8 cellular contexts compared by ENCODE assay signal in genomic region chr16:54928421-54929089, GRCh38. TPM values are rescaled to one million over a fixed set of nuclear protein-coding genes. Genes with fewer than 3 reads are reported as not detected.
DNase-seq lines count a peak whose midpoint lies in the region; ATAC-seq, FAIRE-seq and TF ChIP-seq lines count a peak whose summit lies in the region.

No MANE protein-coding gene starts in this region.

- peak; percentile 56 for ATAC-seq in GM19397 (IDR thresholded peaks at IDR 0.05; ENCODE audit: unreplicated experiment)
- peak; percentile 38 for ATAC-seq in HG03378 (IDR thresholded peaks at IDR 0.05; ENCODE audit: unreplicated experiment)

- H3K27me3 ChIP-seq in breast epithelium: peaks cover 0 to 3% of the 10 kb centered on the region in 2 donors
- peaks cover 21% of the 10 kb centered on the region for H3K27me3 ChIP-seq in kidney epithelial cell (ENCODE audit: control insufficient read depth, insufficient read depth, low read length)

- intact Hi-C loops in breast epithelium (cut with DNase I; ENCODE audit: low total_unique reads): no loop called here

- no peaks in the 10 kb centered on the region for H3K4me1 ChIP-seq in breast epithelium

- H3K36me3 ChIP-seq in breast epithelium: no peaks in the 10 kb centered on the region
- H3K36me3 ChIP-seq in kidney epithelial cell (ENCODE audit: control insufficient read depth, insufficient read depth, low read length): no peaks in the 10 kb centered on the region

- DNase-seq in DMS53 (lab: John Stamatoyannopoulos, UW): peak; percentile 87
- DNase-seq in RCC 7860 (ENCODE audit: low spot score): peak; percentile 67
- peak; percentile 84 to 92 for DNase-seq in breast epithelium (ENCODE audit: low spot score in 2 of 2)
- DNase-seq in kidney epithelial cell (ENCODE audit: low read depth): no peak
- DNase-seq in stimulated activated naive CD4-positive, alpha-beta T cell treated with Interleukin-2 at 50 U/mL for 16 hours (lab: John Stamatoyannopoulos, UW): peak; percentile 25
- no peak for DNase-seq in mucosa of gallbladder (ENCODE audit: low spot score)

- H3K4me3 ChIP-seq in breast epithelium: peak overlapping the region; percentile 81 to 95 (median 88)
- peak overlapping the region; percentile 70 for H3K4me3 ChIP-seq in kidney epithelial cell (ENCODE audit: low read depth, low read length)

- no peak for FAIRE-seq in RCC 7860 (lab: Jason Lieb, UNC)

- TF ChIP-seq CTCF in breast epithelium (IDR thresholded peaks at IDR 0.05) (peak in 1 of 3 donors; percentile 51), kidney epithelial cell (IDR thresholded peaks at IDR 0.05; ENCODE audit: insufficient read depth, low read length, poor library complexity, severe bottlenecking) (no peak)

- no peak for TF ChIP-seq POLR2A in breast epithelium (IDR thresholded peaks at IDR 0.05)

- H3K9me3 ChIP-seq in breast epithelium: no peaks in the 10 kb centered on the region

- H3K27ac ChIP-seq in breast epithelium: peak overlapping the region; percentile 98 to 99

RNA-seq across cellular contexts. Expression of gene IRX5, which starts 2.1 kb away (rescaled TPM):
- 100 to 1,000 TPM in 1 of 3 donors, 10 to 100 TPM in 2; 10.9 to 119 (median 59.0) TPM for total RNA-seq in breast epithelium
- 1.6 and 2.0 TPM in 2 replicates for total RNA-seq in kidney epithelial cell
- 0.12 TPM for total RNA-seq in mucosa of gallbladder

Comparison
In these comparisons a context has a peak if more than half of its experiments do, and no peak if none do; other contexts are left out.
1. DNase-seq: peak in DMS53 (single experiment), RCC 7860 (single experiment), breast epithelium (2 of 2) and stimulated activated naive CD4-positive, alpha-beta T cell treated with Interleukin-2 at 50 U/mL for 16 hours (single experiment); none in kidney epithelial cell (single experiment) and mucosa of gallbladder (single experiment).